In genomic region chr2:88437010-88437409, GRCh38 we compare ENCODE assay signal across 1 cellular context.
A peak's percentile ranks its signal among the peaks of the same experiment; 100 is the strongest.
TF ChIP-seq lines count a peak whose summit lies in the region.

No MANE protein-coding gene starts in this region.

TF ChIP-seq in HEK293, 187 proteins besides CTCF, POLR2A, EP300 and RAD21 (continued from another document):
- TF ChIP-seq ZSCAN4 (tag by site-specific recombination; IDR thresholded peaks at IDR 0.05) = no peak
- peak; percentile 65 for TF ChIP-seq SCRT2 (tag by site-specific recombination; IDR thresholded peaks at IDR 0.05)
- no peak for TF ChIP-seq RBAK (tag by site-specific recombination; IDR thresholded peaks at IDR 0.05)
- no peak for TF ChIP-seq KLF9 (tag by site-specific recombination; IDR thresholded peaks at IDR 0.05; ENCODE audit: low read depth)
